Comparison of ENCODE assay signal across 21 cellular contexts in genomic region chr3:6125520-6125919, GRCh38.
A peak's percentile ranks its signal among the peaks of the same experiment; 100 is the strongest.
DNase-seq lines count a peak whose midpoint lies in the region; TF ChIP-seq lines count a peak whose summit lies in the region.
"Had no signal": no experiment of that assay in that cellular context is flagged by ENCODE, and none has a peak within 500 bp of the region (broad histone marks: within the 10 kb centered on the region; RNA-seq: fewer than 3 reads in every experiment).

No MANE protein-coding gene starts in this region.

- peaks cover 6% of the 10 kb centered on the region for H3K9me3 Mint-ChIP-seq in neural progenitor cell

- H4K8ac ChIP-seq in trophoblast cell (ENCODE audit: low read depth, low read length), result no peak overlapping the region

- no peak overlapping the region for H2AFZ ChIP-seq in neural progenitor cell (replicated peaks)
- no peak overlapping the region for H2AFZ ChIP-seq in trophoblast cell (ENCODE audit: insufficient read depth, low read length, poor library complexity)

- H3K9ac ChIP-seq in neural progenitor cell, result no peak overlapping the region
- no peak overlapping the region for H3K9ac ChIP-seq in trophoblast cell (ENCODE audit: low read length)

- peaks cover 32% of the 10 kb centered on the region for H3K4me1 Mint-ChIP-seq in neural progenitor cell

- H3K4me2 ChIP-seq in neural progenitor cell, result no peak overlapping the region
- no peak overlapping the region for H3K4me2 ChIP-seq in trophoblast cell (ENCODE audit: low read length)

- no peak overlapping the region for H3K27ac Mint-ChIP-seq in neural progenitor cell
- H3K27ac Mint-ChIP-seq: CD4-positive, alpha-beta T cell had no signal

- no peak overlapping the region for H3K14ac ChIP-seq in trophoblast cell (ENCODE audit: low read length)

- no peaks in the 10 kb centered on the region for H3K27me3 Mint-ChIP-seq in neural progenitor cell (ENCODE audit: insufficient read depth, low read depth)
- H3K27me3 Mint-ChIP-seq: CD4-positive, alpha-beta T cell had no signal

- H3K4me1 ChIP-seq in neural progenitor cell, result peaks cover 7% of the 10 kb centered on the region
- no peaks in the 10 kb centered on the region for H3K4me1 ChIP-seq in trophoblast cell (ENCODE audit: control insufficient read depth in 1 of 2, insufficient read depth in 2 of 2, low read length in 2 of 2)
- H3K4me1 ChIP-seq: BE2C, SJCRH30 had no signal

- H3F3A ChIP-seq in neural progenitor cell (ENCODE audit: low read depth), result no peaks in the 10 kb centered on the region

- no peaks in the 10 kb centered on the region for H3K79me2 ChIP-seq in neural progenitor cell (ENCODE audit: low read depth)
- H3K79me2 ChIP-seq in trophoblast cell (ENCODE audit: control insufficient read depth, insufficient read depth, low read length, poor library complexity), result no peaks in the 10 kb centered on the region

- DNase-seq in DMS53 (lab: John Stamatoyannopoulos, UW) (peak; percentile 2), DMS53 treated with DMSO at 0.1 percent for 48 hours (lab: John Stamatoyannopoulos, UW; ENCODE audit: unreplicated experiment) (no peak), NCI-H69 (lab: John Stamatoyannopoulos, UW) (peak; percentile 49), iPS DF 19.7 (ENCODE audit: low read depth, low spot score) (peak; percentile 1), neural progenitor cell (ENCODE audit: low spot score) (peak; percentile 41), HUDEP-2 (lab: John Stamatoyannopoulos, UW; ENCODE audit: unreplicated experiment in 76 of 76) (no peak), trophoblast cell (no peak)
- no peak for DNase-seq in activated effector memory CD4-positive, alpha-beta T cell treated with anti-CD3 and anti-CD28 coated beads, Interleukin-2, amount 50 U/mL, for 16 hours
- DNase-seq: 8988T; BE2C; CD4-positive, alpha-beta T cell; GF-D8; H9; IMR-90; Karpas-422; NCI-H1105; NCI-H187; NCI-H446; PC-3; SJCRH30 had no signal

- H3K18ac ChIP-seq in trophoblast cell (ENCODE audit: low read length), result no peak overlapping the region

- TF ChIP-seq CTCF in neural progenitor cell (IDR thresholded peaks at IDR 0.05), result no peak

- no peaks in the 10 kb centered on the region for H4K20me1 ChIP-seq in neural progenitor cell (ENCODE audit: low read depth)

- H3K36me3 Mint-ChIP-seq in neural progenitor cell, result peaks cover 2% of the 10 kb centered on the region

- H3K36me3 ChIP-seq in neural progenitor cell (no peaks in the 10 kb centered on the region), trophoblast cell (ENCODE audit: control insufficient read depth in 1 of 2, insufficient read depth in 2 of 2, low read length in 2 of 2) (no peaks in the 10 kb centered on the region)
- H3K36me3 ChIP-seq: BE2C, SJCRH30 had no signal

- H3K27ac ChIP-seq in neural progenitor cell (no peak overlapping the region), trophoblast cell (ENCODE audit: low read depth, low read length) (no peak overlapping the region)
- H3K27ac ChIP-seq: RWPE1, SJCRH30 had no signal

- H3K4me3 ChIP-seq in neural progenitor cell, result no peak overlapping the region
- no peak overlapping the region for H3K4me3 ChIP-seq in trophoblast cell (ENCODE audit: low read depth, low read length)
- H3K4me3 ChIP-seq: SJCRH30 had no signal

- H2BK120ac ChIP-seq in trophoblast cell (ENCODE audit: insufficient read depth, low read length, poor library complexity), result no peak overlapping the region

- no peak overlapping the region for H2BK5ac ChIP-seq in trophoblast cell (ENCODE audit: low read depth, low read length, poor library complexity)

- no peak overlapping the region for H3K4me3 Mint-ChIP-seq in neural progenitor cell
- H3K4me3 Mint-ChIP-seq: CD4-positive, alpha-beta T cell; H9 had no signal

- no peak overlapping the region for H3K4ac ChIP-seq in trophoblast cell (ENCODE audit: low read depth, low read length)

- no peak overlapping the region for H2BK12ac ChIP-seq in trophoblast cell (ENCODE audit: low read length)

- H3K23ac ChIP-seq in trophoblast cell (ENCODE audit: low read length), result no peak overlapping the region

- no peak overlapping the region for H4K12ac ChIP-seq in trophoblast cell (ENCODE audit: low read depth, low read length)

- no peak overlapping the region for H2AK5ac ChIP-seq in trophoblast cell (ENCODE audit: low read length)

- no peaks in the 10 kb centered on the region for H3K9me3 ChIP-seq in neural progenitor cell (ENCODE audit: low read depth)
- no peaks in the 10 kb centered on the region for H3K9me3 ChIP-seq in trophoblast cell (ENCODE audit: insufficient read depth, low read depth, low read length)
- H3K9me3 ChIP-seq: BE2C, SJCRH30 had no signal

- H3K27me3 ChIP-seq in neural progenitor cell (no peaks in the 10 kb centered on the region), trophoblast cell (ENCODE audit: insufficient read depth, low read length) (no peaks in the 10 kb centered on the region)
- H3K27me3 ChIP-seq: BE2C, SJCRH30 had no signal

- WGBS in trophoblast cell (ENCODE audit: extremely low coverage, insufficient coverage, insufficient read length), result no CpG with 5 or more reads among the region's 3 CpGs

- no peaks in the 10 kb centered on the region for H3K79me1 ChIP-seq in trophoblast cell (ENCODE audit: low read length)

- H4K91ac ChIP-seq in trophoblast cell (ENCODE audit: low read depth, low read length), result no peak overlapping the region

Comparison
In these comparisons a context has a peak if more than half of its experiments do, and no peak if none do; other contexts are left out.
1. DNase-seq: peak in DMS53 (single experiment), NCI-H69 (single experiment), iPS DF 19.7 (single experiment) and neural progenitor cell (single experiment); none in DMS53 treated with DMSO at 0.1 percent for 48 hours (single experiment), HUDEP-2 (0 of 76), activated effector memory CD4-positive, alpha-beta T cell treated with anti-CD3 and anti-CD28 coated beads, Interleukin-2, amount 50 U/mL, for 16 hours (single experiment) and trophoblast cell (0 of 2).